ENCODE assay signal across 20 cellular contexts in the genomic region with DNA sequence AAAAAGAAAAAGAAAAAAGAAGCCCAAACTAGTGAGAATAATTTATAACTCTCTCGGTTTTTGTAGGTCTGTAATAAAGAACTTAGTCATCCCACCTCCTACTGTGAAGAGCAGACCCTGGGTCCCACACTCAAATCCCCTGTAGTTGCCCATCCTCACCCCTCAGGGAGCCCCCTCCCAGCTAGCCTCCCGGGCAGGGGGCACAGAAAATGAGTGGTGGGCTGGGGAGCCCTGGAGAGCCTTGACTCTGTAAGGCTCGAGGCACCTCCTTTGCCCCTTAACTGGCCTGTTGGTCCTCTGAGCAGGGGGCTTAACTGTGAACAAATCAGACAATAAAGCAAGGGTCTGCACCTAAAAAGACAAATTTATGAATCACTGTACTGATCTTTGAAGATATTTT. TPM values are rescaled to one million over a fixed set of nuclear protein-coding genes. Genes with fewer than 3 reads are reported as not detected.
DNase-seq lines count a peak whose midpoint lies in the region; ATAC-seq, FAIRE-seq and TF ChIP-seq lines count a peak whose summit lies in the region.
"Had no signal": no experiment of that assay in that cellular context is flagged by ENCODE, and none has a peak within 500 bp of the region (broad histone marks: within the 10 kb centered on the region; RNA-seq: fewer than 3 reads in every experiment).

No MANE protein-coding gene starts in this region.

- H3K9ac ChIP-seq in kidney (ENCODE audit: low read length in 2 of 2), result no peak overlapping the region
- H3K9ac ChIP-seq: BLaER1 treated with 17β-estradiol and CSF1 and Interleukin-3, amounts not matched to agents 10 nM and 100 nM had no signal

- H3K4me1 ChIP-seq in HEK293 (ENCODE audit: control insufficient read depth, insufficient read depth, low read length) (peaks cover 14% of the 10 kb centered on the region; the same call in 1 of the 2 replicates), kidney (ENCODE audit: control insufficient read depth in 1 of 2, insufficient read depth in 1 of 2, low read depth in 1 of 2, low read length in 2 of 2) (no peaks in the 10 kb centered on the region), upper lobe of right lung (no peaks in the 10 kb centered on the region)
- H3K4me1 ChIP-seq: BLaER1 treated with 17β-estradiol and CSF1 and Interleukin-3, amounts not matched to agents 10 nM and 100 nM; Caco-2 had no signal

- FAIRE-seq in kidney (lab: Jason Lieb, UNC), result no peak
- FAIRE-seq: A549, D721Med, G401.6, GM12891, GM18507 had no signal

- POLR2A ChIA-PET in HEK293 (lab: Yijun Ruan, JAX), result interaction anchor here (0.8 kb wide), 1 partner anchor 63 kb away, joined by 3 read pairs; no protein-coding TSS in a partner anchor

- H3K27ac ChIP-seq in HEK293 (ENCODE audit: extremely low read depth, low read depth, low read length) (no peak overlapping the region), kidney (ENCODE audit: low read depth in 2 of 2, low read length in 2 of 2) (no peak overlapping the region), upper lobe of right lung (no peak overlapping the region)
- H3K27ac ChIP-seq: 22Rv1; A549; BLaER1 treated with 17β-estradiol and CSF1 and Interleukin-3, amounts not matched to agents 10 nM and 100 nM; C4-2B had no signal

- no peak for ATAC-seq in upper lobe of right lung
- ATAC-seq: A549; CD8-positive, alpha-beta T cell had no signal

- no peak overlapping the region for H3K4me3 ChIP-seq in HEK293 (ENCODE audit: low read depth, low read length)
- H3K4me3 ChIP-seq in kidney (ENCODE audit: low read length in 2 of 2), result no peak overlapping the region
- H3K4me3 ChIP-seq in upper lobe of right lung, result no peak overlapping the region
- H3K4me3 ChIP-seq: A549; BLaER1 treated with 17β-estradiol and CSF1 and Interleukin-3, amounts not matched to agents 10 nM and 100 nM had no signal

- H3K9me3 ChIP-seq in HEK293 (ENCODE audit: control insufficient read depth, insufficient read depth, low read depth, low read length) (no peaks in the 10 kb centered on the region), kidney (ENCODE audit: control insufficient read depth in 1 of 2, low read length in 2 of 2) (no peaks in the 10 kb centered on the region), upper lobe of right lung (no peaks in the 10 kb centered on the region)
- H3K9me3 ChIP-seq: A549; BLaER1 treated with 17β-estradiol and CSF1 and Interleukin-3, amounts not matched to agents 10 nM and 100 nM; Caco-2 had no signal

- CTCF ChIA-PET in HEK293 (lab: Yijun Ruan, JAX), result no interaction called here

- intact Hi-C loops in kidney (cut with DNase I), result no loop called here
- intact Hi-C loops in upper lobe of right lung (cut with DNase I), result no loop called here

- DNase-seq in kidney (peak; percentile 51), upper lobe of right lung (peak; percentile 10), ecto neural progenitor cell (ENCODE audit: low spot score) (no peak)
- no peak for DNase-seq in activated CD4-positive, CD25-positive, alpha-beta regulatory T cell (lab: John Stamatoyannopoulos, UW)
- DNase-seq: AML-193; Caco-2; Calu3; CD4-positive, alpha-beta T cell; CD8-positive, alpha-beta T cell; DMS79 treated with DMSO at 0.1 percent for 48 hours; GF-D8 had no signal

- H3K27me3 ChIP-seq in upper lobe of right lung, result no peaks in the 10 kb centered on the region
- H3K27me3 ChIP-seq: BLaER1 treated with 17β-estradiol and CSF1 and Interleukin-3, amounts not matched to agents 10 nM and 100 nM had no signal

- TF ChIP-seq CTCF in HEK293 (tag by site-specific recombination; IDR thresholded peaks at IDR 0.05) (no peak), kidney (IDR thresholded peaks at IDR 0.05; ENCODE audit: borderline replicate concordance, extremely low read depth, insufficient read depth) (no peak), upper lobe of right lung (IDR thresholded peaks at IDR 0.05) (no peak)

- no peaks in the 10 kb centered on the region for H3K36me3 ChIP-seq in HEK293 (ENCODE audit: control insufficient read depth in 2 of 2, insufficient read depth in 1 of 2, low read length in 2 of 2)
- no peaks in the 10 kb centered on the region for H3K36me3 ChIP-seq in kidney (ENCODE audit: control insufficient read depth in 1 of 2, insufficient read depth in 2 of 2, low read length in 2 of 2)
- H3K36me3 ChIP-seq in upper lobe of right lung, result no peaks in the 10 kb centered on the region
- H3K36me3 ChIP-seq: BLaER1 treated with 17β-estradiol and CSF1 and Interleukin-3, amounts not matched to agents 10 nM and 100 nM had no signal

TF ChIP-seq in HEK293, 187 proteins besides CTCF, POLR2A, EP300 and RAD21:
- TF ChIP-seq ZIC2 (tag by site-specific recombination; IDR thresholded peaks at IDR 0.05) (0 out of 2 replicates have a peak, but pooled peaks have one; percentile 28), ZNF76 (tag by site-specific recombination; IDR thresholded peaks at IDR 0.05; ENCODE audit: borderline replicate concordance, low read depth) (no peak)

RNA-seq across cellular contexts. Expression of gene PRKACB, which starts 57.5 kb away (rescaled TPM):
- total RNA-seq in kidney, result 52.5 TPM
- polyA plus RNA-seq in kidney (ENCODE audit: insufficient read depth, low read depth, low replicate concordance), result 22.4 TPM
- 31.9 TPM for total RNA-seq in upper lobe of right lung

Comparison
In these comparisons a context has a peak if more than half of its experiments do, and no peak if none do; other contexts are left out.
1. DNase-seq: peak in kidney (single experiment) and upper lobe of right lung (single experiment); none in ecto neural progenitor cell (single experiment) and activated CD4-positive, CD25-positive, alpha-beta regulatory T cell (0 of 4).